In the genomic region with DNA sequence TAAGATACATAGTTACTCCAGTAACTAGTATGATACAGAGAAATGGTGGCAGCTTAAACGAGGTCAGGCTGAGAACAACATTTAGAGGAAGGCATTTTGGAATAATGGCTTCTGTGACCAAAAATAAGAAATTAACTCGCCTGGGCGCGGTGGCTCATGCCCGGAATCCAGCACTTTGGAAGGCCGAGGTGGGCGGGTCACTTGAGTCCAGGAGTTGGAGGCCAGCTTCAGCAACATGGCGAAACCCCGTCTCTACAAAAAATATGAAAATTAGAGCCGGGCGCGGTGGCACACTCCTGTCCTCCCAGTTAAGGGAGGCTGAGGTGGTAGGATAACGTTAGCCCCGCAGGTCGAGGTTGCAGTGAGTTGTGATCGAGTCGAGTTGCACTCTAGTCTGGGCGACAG, we compare ENCODE assay signal across 10 cellular contexts. TPM values are rescaled to one million over a fixed set of nuclear protein-coding genes. Genes with fewer than 3 reads are reported as not detected.
A peak's percentile ranks its signal among the peaks of the same experiment; 100 is the strongest.
DNase-seq lines count a peak whose midpoint lies in the region; ATAC-seq, FAIRE-seq and TF ChIP-seq lines count a peak whose summit lies in the region.
"Had no signal": no experiment of that assay in that cellular context is flagged by ENCODE, and none has a peak within 500 bp of the region (broad histone marks: within the 10 kb centered on the region; RNA-seq: fewer than 3 reads in every experiment).

No MANE protein-coding gene starts in this region.

- peaks cover 23% of the 10 kb centered on the region for H3K4me1 Mint-ChIP-seq in astrocyte (ENCODE audit: low read depth, unreplicated experiment)

- H3K36me3 ChIP-seq in right atrium auricular region (no peaks in the 10 kb centered on the region), astrocyte (ENCODE audit: insufficient read depth, low read length) (no peaks in the 10 kb centered on the region), mesodermal cell (ENCODE audit: control insufficient read depth, insufficient read depth, low read length) (peaks cover 23% of the 10 kb centered on the region), vagina (no peaks in the 10 kb centered on the region)

- no peaks in the 10 kb centered on the region for H3K27me3 ChIP-seq in right atrium auricular region
- H3K27me3 ChIP-seq in astrocyte (ENCODE audit: insufficient read depth, low read length) = peaks cover 2% of the 10 kb centered on the region
- H3K27me3 ChIP-seq in vagina = no peaks in the 10 kb centered on the region

- 96% methylated on average over 14 to 16 of the region's 18 CpGs for WGBS in mesodermal cell (ENCODE audit: insufficient coverage in 2 of 2), 2 experiments

- no peak for TF ChIP-seq POLR2A in vagina (IDR thresholded peaks at IDR 0.05)

- peak overlapping the region; percentile 94 for H3K4me3 Mint-ChIP-seq in astrocyte (ENCODE audit: unreplicated experiment)

- peaks cover 50% of the 10 kb centered on the region for H4K20me1 ChIP-seq in astrocyte (ENCODE audit: insufficient read depth, low read length)

- H3K79me2 ChIP-seq in astrocyte (ENCODE audit: insufficient read depth, low read length) = peaks cover 63% of the 10 kb centered on the region

- H3K27ac Mint-ChIP-seq in astrocyte (ENCODE audit: unreplicated experiment) = peak overlapping the region; percentile 86

- H3K4me2 ChIP-seq in astrocyte (ENCODE audit: low read length) = peak overlapping the region; percentile 82

- ATAC-seq in Right ventricle myocardium inferior = no peak
- ATAC-seq in GM19455 (IDR thresholded peaks at IDR 0.05; ENCODE audit: unreplicated experiment) = no peak
- no peak for ATAC-seq in HG03139 (IDR thresholded peaks at IDR 0.05; ENCODE audit: unreplicated experiment)

- H3K4me1 ChIP-seq in right atrium auricular region = peaks cover 0 to 45% of the 10 kb centered on the region in 2 donors
- peaks cover 3% of the 10 kb centered on the region for H3K4me1 ChIP-seq in astrocyte (ENCODE audit: insufficient read depth, low read length)
- H3K4me1 ChIP-seq in mesodermal cell (ENCODE audit: control insufficient read depth, insufficient read depth, low read length, poor library complexity, severe bottlenecking) = peaks cover 12% of the 10 kb centered on the region
- peaks cover 57% of the 10 kb centered on the region for H3K4me1 ChIP-seq in vagina

- H3K9me3 Mint-ChIP-seq in astrocyte (ENCODE audit: unreplicated experiment) = no peaks in the 10 kb centered on the region

- TF ChIP-seq CTCF in right atrium auricular region (IDR thresholded peaks at IDR 0.05) (no peak), astrocyte (IDR thresholded peaks at IDR 0.05; ENCODE audit: insufficient read depth, low read depth, low read length) (no peak), vagina (IDR thresholded peaks at IDR 0.05) (no peak)

- H3K9me3 ChIP-seq in right atrium auricular region = no peaks in the 10 kb centered on the region
- no peaks in the 10 kb centered on the region for H3K9me3 ChIP-seq in astrocyte (ENCODE audit: insufficient read depth, low read depth, low read length)
- no peaks in the 10 kb centered on the region for H3K9me3 ChIP-seq in mesodermal cell (ENCODE audit: control insufficient read depth, low read length)
- no peaks in the 10 kb centered on the region for H3K9me3 ChIP-seq in vagina

- H3K36me3 Mint-ChIP-seq in astrocyte (ENCODE audit: low read depth, unreplicated experiment) = no peaks in the 10 kb centered on the region

- H3K27ac ChIP-seq in right atrium auricular region (peak overlapping the region; percentile 89 to 92), astrocyte (ENCODE audit: low read depth, low read length) (no peak overlapping the region), mesodermal cell (ENCODE audit: low read depth, low read length, severe bottlenecking) (no peak overlapping the region), vagina (peak overlapping the region; percentile 93)

- H2AFZ ChIP-seq in astrocyte (ENCODE audit: low read depth, low read length) = no peak overlapping the region

- peaks cover 6% of the 10 kb centered on the region for H3K27me3 Mint-ChIP-seq in astrocyte (ENCODE audit: low read depth, unreplicated experiment)

- intact Hi-C loops in Right ventricle myocardium inferior (cut with DNase I) (no loop called here), vagina (cut with DNase I) (no loop called here)

- DNase-seq in right atrium auricular region (ENCODE audit: low spot score) = no peak
- DNase-seq in Right ventricle myocardium inferior (ENCODE audit: missing footprints) = no peak
- no peak for DNase-seq in astrocyte (ENCODE audit: low read depth)
- no peak for DNase-seq in vagina (ENCODE audit: extremely low spot score in 2 of 2)
- DNase-seq in kidney tubule cell (ENCODE audit: low spot score) = no peak
- DNase-seq: effector CD8-positive, alpha-beta T cell; T1000 had no signal

- FAIRE-seq in astrocyte (lab: Jason Lieb, UNC) = no peak

- peak overlapping the region; percentile 89 for H3K9ac ChIP-seq in astrocyte (ENCODE audit: low read length)

- H3K4me3 ChIP-seq in right atrium auricular region (no peak overlapping the region), astrocyte (ENCODE audit: insufficient read depth, low read depth, low read length) (peak overlapping the region; percentile 73), mesodermal cell (ENCODE audit: extremely low read depth, insufficient read depth, low read length, poor library complexity, severe bottlenecking) (peak overlapping the region; percentile 83), vagina (peak overlapping the region; percentile 70 to 94)

RNA-seq across cellular contexts. Expression of a gene that starts 1.8 kb away (rescaled TPM):
- total RNA-seq in right atrium auricular region = 10 to 100 TPM; 47.9 to 48.9 TPM
- 63.1 TPM for total RNA-seq in Right ventricle myocardium inferior
- total RNA-seq in astrocyte = 172 and 173 TPM in 2 replicates
- polyA plus RNA-seq in mesodermal cell (2013, experiment 1 of 2) = 61.6 TPM
- 53.1 TPM for polyA plus RNA-seq in mesodermal cell (2013, experiment 2 of 2)
- total RNA-seq in vagina = 73.4 TPM

Comparison
In these comparisons a context has a peak if more than half of its experiments do, and no peak if none do; other contexts are left out.
1. H3K27ac ChIP-seq: peak in right atrium auricular region (2 of 2) and vagina (single experiment); none in astrocyte (single experiment) and mesodermal cell (single experiment).
2. H3K4me3 ChIP-seq: peak in astrocyte (single experiment), mesodermal cell (single experiment) and vagina (2 of 2); none in right atrium auricular region (0 of 2).